1 cellular context compared by ENCODE assay signal in genomic region chrX:11111947-11112346, GRCh38.
TF ChIP-seq lines count a peak whose summit lies in the region.

No MANE protein-coding gene starts in this region.

TF ChIP-seq in IMR-90, 13 proteins besides CTCF, POLR2A, EP300 and RAD21 (continued from another document):
- TF ChIP-seq, protein P1, sequence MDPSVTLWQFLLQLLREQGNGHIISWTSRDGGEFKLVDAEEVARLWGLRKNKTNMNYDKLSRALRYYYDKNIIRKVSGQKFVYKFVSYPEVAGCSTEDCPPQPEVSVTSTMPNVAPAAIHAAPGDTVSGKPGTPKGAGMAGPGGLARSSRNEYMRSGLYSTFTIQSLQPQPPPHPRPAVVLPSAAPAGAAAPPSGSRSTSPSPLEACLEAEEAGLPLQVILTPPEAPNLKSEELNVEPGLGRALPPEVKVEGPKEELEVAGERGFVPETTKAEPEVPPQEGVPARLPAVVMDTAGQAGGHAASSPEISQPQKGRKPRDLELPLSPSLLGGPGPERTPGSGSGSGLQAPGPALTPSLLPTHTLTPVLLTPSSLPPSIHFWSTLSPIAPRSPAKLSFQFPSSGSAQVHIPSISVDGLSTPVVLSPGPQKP (IDR thresholded peaks at IDR 0.05; ENCODE audit: borderline replicate concordance, low read depth, low read length), result no peak
- TF ChIP-seq FOS (IDR thresholded peaks at IDR 0.05; ENCODE audit: low read depth, low read length), result no peak
